Comparison of ENCODE assay signal across 25 cellular contexts in genomic region chr6:105607624-105608392, GRCh38.
DNase-seq lines count a peak whose midpoint lies in the region; ATAC-seq, FAIRE-seq and TF ChIP-seq lines count a peak whose summit lies in the region.
"Had no signal": no experiment of that assay in that cellular context is flagged by ENCODE, and none has a peak within 500 bp of the region (broad histone marks: within the 10 kb centered on the region; RNA-seq: fewer than 3 reads in every experiment).

No MANE protein-coding gene starts in this region.

- no peaks in the 10 kb centered on the region for H3K36me3 ChIP-seq in esophagus squamous epithelium
- H3K36me3 ChIP-seq: neutrophil, sigmoid colon had no signal

- WGBS in esophagus squamous epithelium, 2 donors, result 96 to 98% methylated on average over 4 of the region's 4 CpGs

- DNase-seq in GM12892 (ENCODE audit: insufficient read length) (no peak), left colon (no peak), renal cortical epithelial cell (ENCODE audit: low read depth) (peak; percentile 59), esophagus squamous epithelium (lab: John Stamatoyannopoulos, UW) (no peak), retina (no peak), posterior cingulate gyrus (no peak)
- DNase-seq: activated CD4-positive, alpha-beta T cell treated with anti-CD3 and anti-CD28 coated beads for 48 hours; activated CD8-positive, alpha-beta memory T cell treated with anti-CD3 and anti-CD28 coated beads, Interleukin-2, amount 50 U/mL, for 48 hours; activated naive CD4-positive, alpha-beta T cell treated with Interleukin-2 at 50 U/mL for 16 hours; AML-193; aorta; COR-L47; cortex of kidney; glutamatergic neuron; immature natural killer cell; NCI-H69; OCI-M1; sigmoid colon; stimulated activated CD4-positive, alpha-beta T cell treated with anti-CD3 and anti-CD28 coated beads, Interleukin-2, amount 100 ng/mL, for 48 hours had no signal

- no peaks in the 10 kb centered on the region for H3K27me3 ChIP-seq in esophagus squamous epithelium
- H3K27me3 ChIP-seq: sigmoid colon had no signal

- H3K27ac ChIP-seq in VCaP (peak overlapping the region; percentile 62), esophagus squamous epithelium (no peak overlapping the region)
- H3K27ac ChIP-seq: HL-60, neutrophil, sigmoid colon, SK-N-MC had no signal

- no peak overlapping the region for H3K4me3 ChIP-seq in esophagus squamous epithelium
- H3K4me3 ChIP-seq: K562, sigmoid colon, SK-N-MC had no signal

- peak; percentile 9 for FAIRE-seq in GM12892 (lab: Jason Lieb, UNC)
- FAIRE-seq: K562 had no signal

- TF ChIP-seq CTCF in VCaP (conservative IDR thresholded peaks at IDR 0.05), result no peak
- TF ChIP-seq CTCF in esophagus squamous epithelium (IDR thresholded peaks at IDR 0.05), result no peak

- no peaks in the 10 kb centered on the region for H3K9me3 ChIP-seq in esophagus squamous epithelium
- H3K9me3 ChIP-seq: neutrophil, sigmoid colon had no signal

- ATAC-seq in left colon (peak; percentile 49), esophagus mucosa (no peak)
- ATAC-seq: K562 had no signal

- TF ChIP-seq POLR2A in GM12892 (IDR thresholded peaks at IDR 0.05; ENCODE audit: low read depth, low read length) (no peak), esophagus squamous epithelium (IDR thresholded peaks at IDR 0.05) (no peak)

- H3K4me1 ChIP-seq in esophagus squamous epithelium, result peaks cover 0 to 42% (median 12%) of the 10 kb centered on the region in 3 donors

- intact Hi-C loops in left colon (cut with DNase I, micrococcal nuclease), result no loop called here
- intact Hi-C loops in esophagus squamous epithelium (cut with DNase I), result no loop called here
- intact Hi-C loops in posterior cingulate gyrus (cut with DNase I), result no loop called here
